Comparison of ENCODE assay signal across 10 cellular contexts in the genomic region with DNA sequence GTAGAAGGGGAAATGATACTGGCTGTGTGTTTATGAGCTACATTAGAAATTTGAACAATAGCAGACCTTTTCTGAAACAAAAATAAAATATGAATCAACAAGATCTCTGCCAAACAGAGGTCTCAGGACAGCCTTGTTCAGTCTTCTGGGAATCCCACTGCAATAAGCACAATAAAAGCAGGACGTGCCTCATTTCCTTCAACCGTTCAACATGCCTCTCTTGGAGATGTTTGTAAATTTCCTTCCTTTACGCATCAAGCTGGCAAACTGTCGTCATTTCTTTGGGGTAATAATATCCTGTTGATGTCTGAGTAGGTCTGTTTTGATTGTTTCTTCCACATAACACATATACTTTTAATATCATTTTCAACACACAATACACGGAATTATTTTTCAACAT.
DNase-seq lines count a peak whose midpoint lies in the region; ATAC-seq, FAIRE-seq and TF ChIP-seq lines count a peak whose summit lies in the region.
"Had no signal": no experiment of that assay in that cellular context is flagged by ENCODE, and none has a peak within 500 bp of the region (broad histone marks: within the 10 kb centered on the region; RNA-seq: fewer than 3 reads in every experiment).

No MANE protein-coding gene starts in this region.

- H3K4me3 ChIP-seq in breast epithelium: peak overlapping the region in 1 of 3 donors; percentile 4
- no peak overlapping the region for H3K4me3 ChIP-seq in vagina
- no peak overlapping the region for H3K4me3 ChIP-seq in small intestine (ENCODE audit: low read depth in 1 of 2, low read length in 2 of 2)

- no TSS peak for BruUV-seq in MCF 10A (replicated peaks; lab: Mats Ljungman, UMichigan)

- H3K4me3 Mint-ChIP-seq in MCF 10A (ENCODE audit: unreplicated experiment): no peak overlapping the region

- H3K27ac ChIP-seq in breast epithelium (peak overlapping the region; percentile 52 to 73), caudate nucleus (ENCODE audit: low read depth, low read length) (peak overlapping the region; percentile 79), vagina (peak overlapping the region; percentile 74), small intestine (ENCODE audit: low read depth in 1 of 2, low read length in 1 of 2) (peak overlapping the region in 1 of 2 donors; percentile 89)
- H3K27ac ChIP-seq: WERI-Rb-1 had no signal

- POLR2A ChIA-PET in MCF 10A (lab: Yijun Ruan, JAX): no interaction called here

- no peaks in the 10 kb centered on the region for H3K4me1 ChIP-seq in breast epithelium
- H3K4me1 ChIP-seq in vagina: peaks cover 6% of the 10 kb centered on the region
- no peaks in the 10 kb centered on the region for H3K4me1 ChIP-seq in small intestine (ENCODE audit: control insufficient read depth in 2 of 2, insufficient read depth in 1 of 2, low read depth in 1 of 2, low read length in 1 of 2)

- H3K4me1 Mint-ChIP-seq in MCF 10A (ENCODE audit: insufficient read depth, unreplicated experiment): peaks cover 11% of the 10 kb centered on the region

- no peaks in the 10 kb centered on the region for H3K36me3 Mint-ChIP-seq in MCF 10A (ENCODE audit: insufficient read depth, unreplicated experiment)

- no peak overlapping the region for H3K27ac Mint-ChIP-seq in MCF 10A (ENCODE audit: low read depth, unreplicated experiment)

- no peak for FAIRE-seq in small intestine (lab: Jason Lieb, UNC)

- H3K9me3 ChIP-seq in breast epithelium (no peaks in the 10 kb centered on the region), vagina (no peaks in the 10 kb centered on the region), small intestine (ENCODE audit: control insufficient read depth, low read depth) (no peaks in the 10 kb centered on the region)

- no peaks in the 10 kb centered on the region for H3K27me3 Mint-ChIP-seq in MCF 10A (ENCODE audit: insufficient read depth, unreplicated experiment)

- H3K27me3 ChIP-seq in breast epithelium: no peaks in the 10 kb centered on the region
- no peaks in the 10 kb centered on the region for H3K27me3 ChIP-seq in vagina
- no peaks in the 10 kb centered on the region for H3K27me3 ChIP-seq in small intestine (ENCODE audit: control insufficient read depth in 2 of 2, insufficient read depth in 2 of 2, low read length in 2 of 2)

- H3K9me3 Mint-ChIP-seq in MCF 10A (ENCODE audit: unreplicated experiment): no peaks in the 10 kb centered on the region

- H3K36me3 ChIP-seq in breast epithelium: no peaks in the 10 kb centered on the region
- no peaks in the 10 kb centered on the region for H3K36me3 ChIP-seq in vagina
- H3K36me3 ChIP-seq in small intestine (ENCODE audit: control insufficient read depth in 2 of 2, insufficient read depth in 2 of 2, low read length in 2 of 2): no peaks in the 10 kb centered on the region
- H3K36me3 ChIP-seq: WERI-Rb-1 had no signal

- 51 to 78% (median 65%) methylated on average over 5 of the region's 5 CpGs for WGBS in small intestine, 3 donors

- CTCF ChIA-PET in MCF 10A (lab: Yijun Ruan, JAX): no interaction called here

- intact Hi-C loops in breast epithelium (cut with DNase I; ENCODE audit: low total_unique reads): no loop called here
- intact Hi-C loops in MCF 10A (cut with micrococcal nuclease): no loop called here
- intact Hi-C loops in vagina (cut with DNase I): no loop called here

- no peak for TF ChIP-seq CTCF in breast epithelium (IDR thresholded peaks at IDR 0.05)
- TF ChIP-seq CTCF in MCF 10A (IDR thresholded peaks at IDR 0.05; ENCODE audit: unreplicated experiment): no peak
- no peak for TF ChIP-seq CTCF in vagina (IDR thresholded peaks at IDR 0.05)

- no peak for ATAC-seq in GM19023 (IDR thresholded peaks at IDR 0.05; ENCODE audit: unreplicated experiment)
- no peak for ATAC-seq in HG03097 (IDR thresholded peaks at IDR 0.05; ENCODE audit: low FRiP score, unreplicated experiment)

- TF ChIP-seq POLR2A in breast epithelium (IDR thresholded peaks at IDR 0.05) (no peak), vagina (IDR thresholded peaks at IDR 0.05) (no peak)

- DNase-seq in breast epithelium (ENCODE audit: low spot score in 2 of 2) (no peak), MCF 10A (ENCODE audit: unreplicated experiment) (no peak), caudate nucleus (lab: John Stamatoyannopoulos, UW) (no peak), lung microvascular endothelial cell (ENCODE audit: low read depth in 2 of 2) (peak; percentile 97 to 100), vagina (ENCODE audit: extremely low spot score in 2 of 2) (no peak), small intestine (no peak)
- DNase-seq: C1 segment of cervical spinal cord, WERI-Rb-1 had no signal

Comparison
In these comparisons a context has a peak if more than half of its experiments do, and no peak if none do; other contexts are left out.
1. DNase-seq: peak in lung microvascular endothelial cell (2 of 2); none in breast epithelium (0 of 2), MCF 10A (single experiment), caudate nucleus (0 of 61), vagina (0 of 2) and small intestine (single experiment).